ENCODE assay signal across 13 cellular contexts in the genomic region with DNA sequence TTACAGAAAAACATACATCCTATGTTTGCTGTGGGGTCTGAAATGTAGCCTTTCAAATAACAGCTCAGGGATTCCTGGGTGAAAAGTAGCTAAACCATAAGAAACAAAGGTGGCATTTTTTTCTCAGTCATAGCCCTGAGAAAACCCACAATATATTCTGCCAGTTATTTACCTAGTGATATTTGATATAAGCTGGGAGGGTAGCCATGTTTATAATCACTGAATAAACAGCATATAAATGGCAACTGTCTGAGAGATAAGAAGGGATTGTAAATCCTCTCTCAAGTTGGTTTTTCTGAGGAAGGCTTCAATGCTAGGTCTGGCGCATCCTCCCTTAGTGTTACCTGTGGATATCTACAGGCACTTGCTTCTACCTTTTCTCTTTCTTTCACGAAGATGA.
A peak's percentile ranks its signal among the peaks of the same experiment; 100 is the strongest.
DNase-seq lines count a peak whose midpoint lies in the region; ATAC-seq and TF ChIP-seq lines count a peak whose summit lies in the region.
"Had no signal": no experiment of that assay in that cellular context is flagged by ENCODE, and none has a peak within 500 bp of the region (broad histone marks: within the 10 kb centered on the region; RNA-seq: fewer than 3 reads in every experiment).

No MANE protein-coding gene starts in this region.

- no peak overlapping the region for H3K4me3 ChIP-seq in mucosa of descending colon
- H3K4me3 ChIP-seq in MG63 = no peak overlapping the region
- H3K4me3 ChIP-seq: BLaER1, GM23338 had no signal

- no peaks in the 10 kb centered on the region for H3K9me3 ChIP-seq in mucosa of descending colon
- no peaks in the 10 kb centered on the region for H3K9me3 ChIP-seq in MG63
- H3K9me3 ChIP-seq: BLaER1 had no signal

- H3K36me3 ChIP-seq in mucosa of descending colon (ENCODE audit: low read depth) = no peaks in the 10 kb centered on the region
- H3K36me3 ChIP-seq in MG63 = no peaks in the 10 kb centered on the region
- H3K36me3 ChIP-seq: BLaER1 had no signal

- TF ChIP-seq CTCF in mucosa of descending colon (IDR thresholded peaks at IDR 0.05) = no peak

- intact Hi-C loops in mucosa of descending colon (cut with DNase I, micrococcal nuclease) = no loop called here

- no peaks in the 10 kb centered on the region for H3K27me3 ChIP-seq in MG63
- H3K27me3 ChIP-seq: BLaER1 had no signal

- DNase-seq in NCI-H1436 (lab: John Stamatoyannopoulos, UW) (peak; percentile 24), NCI-H1436 treated with DMSO at 0.1 percent for 48 hours (lab: John Stamatoyannopoulos, UW) (no peak), NCI-H1105 (lab: John Stamatoyannopoulos, UW) (peak; percentile 36), NCI-H526 treated with DMSO at 0.1 percent for 48 hours (lab: John Stamatoyannopoulos, UW) (peak; percentile 76), mucosa of descending colon (no peak), T-helper 9 cell (no peak), MG63 (no peak)
- DNase-seq: NCI-H2227 treated with DMSO at 0.1 percent for 48 hours, NCI-H82, SHP77 treated with DMSO at 0.1 percent for 48 hours had no signal

- ATAC-seq in mucosa of descending colon (peak; percentile 75), HG03280 (IDR thresholded peaks at IDR 0.05; ENCODE audit: unreplicated experiment) (no peak)
- ATAC-seq: GM23338 had no signal

- peaks cover 16% of the 10 kb centered on the region for H3K4me1 ChIP-seq in mucosa of descending colon (ENCODE audit: low read depth)
- H3K4me1 ChIP-seq: BLaER1 had no signal

Comparison
In these comparisons a context has a peak if more than half of its experiments do, and no peak if none do; other contexts are left out.
1. DNase-seq: peak in NCI-H1436 (single experiment), NCI-H1105 (single experiment) and NCI-H526 treated with DMSO at 0.1 percent for 48 hours (single experiment); none in NCI-H1436 treated with DMSO at 0.1 percent for 48 hours (single experiment), mucosa of descending colon (0 of 3), T-helper 9 cell (single experiment) and MG63 (single experiment).